Comparison of ENCODE assay signal across 8 cellular contexts in the genomic region with DNA sequence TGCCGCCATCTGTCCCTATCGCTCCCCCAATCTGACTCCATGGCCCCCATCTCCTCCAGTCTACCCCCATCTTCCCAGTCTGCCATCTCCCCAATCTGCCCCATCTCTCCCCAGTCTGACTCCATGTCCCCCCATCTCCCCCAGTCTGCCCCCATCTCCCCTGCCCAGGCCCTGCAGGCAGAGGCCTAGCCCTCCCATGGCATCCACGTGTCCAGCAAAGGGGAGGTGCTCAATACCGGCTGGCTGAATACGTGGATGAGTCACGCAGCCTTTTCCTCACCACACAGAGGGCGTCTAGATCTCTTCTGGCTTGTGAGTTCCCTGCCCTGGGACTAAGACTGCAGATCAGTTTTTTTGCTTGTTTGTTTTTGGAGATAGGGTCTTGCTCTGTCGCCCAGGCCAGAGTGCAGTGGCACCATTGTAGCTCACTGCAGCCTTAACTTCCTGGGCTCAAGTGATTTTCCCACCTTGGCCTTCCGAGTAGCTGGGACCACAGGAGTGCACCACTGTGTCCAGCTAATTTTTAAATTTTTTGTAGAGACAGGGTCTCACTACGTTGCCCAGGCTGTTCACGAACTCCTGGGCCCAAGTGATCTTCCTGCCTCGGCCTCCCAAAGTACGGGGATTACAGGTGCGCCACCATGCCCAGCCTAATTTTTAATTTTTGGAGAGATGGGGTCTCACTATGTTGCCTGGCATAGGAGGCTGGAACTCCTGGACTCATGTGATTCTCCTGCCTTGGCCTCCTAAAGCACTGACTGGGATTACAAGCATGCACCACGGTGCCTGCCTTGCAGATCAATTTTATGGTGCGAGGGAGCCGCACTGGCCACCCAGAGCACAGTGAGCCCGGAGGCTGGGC. TPM values are rescaled to one million over a fixed set of nuclear protein-coding genes. Genes with fewer than 3 reads are reported as not detected.
DNase-seq lines count a peak whose midpoint lies in the region; ATAC-seq and TF ChIP-seq lines count a peak whose summit lies in the region.

No MANE protein-coding gene starts in this region.

- H3K79me2 ChIP-seq in PC-3 (ENCODE audit: low read length), result peaks cover 41% of the 10 kb centered on the region

- no peaks in the 10 kb centered on the region for H3K9me3 Mint-ChIP-seq in CD8-positive, alpha-beta T cell
- no peaks in the 10 kb centered on the region for H3K9me3 Mint-ChIP-seq in activated T-cell treated with anti-CD3 and anti-CD28 coated beads, Interleukin-2, amount 50 U/mL, for 4 hours

- no peaks in the 10 kb centered on the region for H3K36me3 ChIP-seq in CD8-positive, alpha-beta T cell (ENCODE audit: insufficient read depth, low read length)
- H3K36me3 ChIP-seq in PC-3 (ENCODE audit: low read depth, low read length) (peaks cover 5% of the 10 kb centered on the region; the same call in 1 of the 2 replicates), esophagus muscularis mucosa (peaks cover 0 to 21% (median 17%) of the 10 kb centered on the region in 4 donors), muscle layer of colon (ENCODE audit: insufficient read depth, low read length) (no peaks in the 10 kb centered on the region)

- peaks cover 41% of the 10 kb centered on the region for H3K4me1 ChIP-seq in CD8-positive, alpha-beta T cell (ENCODE audit: insufficient read depth, low read length)
- H3K4me1 ChIP-seq in PC-3 (ENCODE audit: insufficient read depth, low read length), result peaks cover 14% of the 10 kb centered on the region
- H3K4me1 ChIP-seq in esophagus muscularis mucosa, result peaks cover 19 to 60% (median 46%) of the 10 kb centered on the region in 4 donors
- H3K4me1 ChIP-seq in muscle layer of colon (ENCODE audit: insufficient read depth, low read length), result peaks cover 17% of the 10 kb centered on the region

- peak overlapping the region; percentile 65 for H2AFZ ChIP-seq in PC-3 (ENCODE audit: low read length)

- peak overlapping the region; percentile 81 for H3K27ac ChIP-seq in CD8-positive, alpha-beta T cell (ENCODE audit: low read depth, low read length)
- H3K27ac ChIP-seq in PC-3 (ENCODE audit: low read length), result peak overlapping the region; percentile 85
- peak overlapping the region; percentile 91 to 100 (median 96) for H3K27ac ChIP-seq in esophagus muscularis mucosa (replicated peaks in 1 of 4)
- peak overlapping the region; percentile 86 for H3K27ac ChIP-seq in muscle layer of colon (ENCODE audit: low read depth, low read length)

- TSS peak; percentile 80 for BruUV-seq in PC-3 (replicated peaks; lab: Mats Ljungman, UMichigan)

- H3K4me2 ChIP-seq in PC-3 (ENCODE audit: low read length), result peak overlapping the region; percentile 99

- peak in 6 of 7 experiments; percentile 43 to 71 (median 60) for DNase-seq in CD8-positive, alpha-beta T cell
- DNase-seq in HFF-Myc (ENCODE audit: extremely low read depth, low read depth) (peak; percentile 91), PC-3 (peak; percentile 91), esophagus muscularis mucosa (ENCODE audit: extremely low spot score) (peak; percentile 96)
- DNase-seq in activated T-cell treated with anti-CD3 and anti-CD28 coated beads, Interleukin-2, amount 50 U/mL, for 4 hours, result peak; percentile 49
- DNase-seq in stimulated activated CD8-positive, alpha-beta memory T cell treated with anti-CD3 and anti-CD28 coated beads, Interleukin-7, amount 100 ng/mL, for 4 hours (ENCODE audit: low read depth in 2 of 2), result peak; percentile 35 to 53

- H3K4me3 Mint-ChIP-seq in CD8-positive, alpha-beta T cell, result peak overlapping the region; percentile 82
- peak overlapping the region; percentile 73 for H3K4me3 Mint-ChIP-seq in activated T-cell treated with anti-CD3 and anti-CD28 coated beads, Interleukin-2, amount 50 U/mL, for 4 hours

- peaks cover 42% of the 10 kb centered on the region for H3K4me1 Mint-ChIP-seq in CD8-positive, alpha-beta T cell (ENCODE audit: low read depth)
- peaks cover 44% of the 10 kb centered on the region for H3K4me1 Mint-ChIP-seq in activated T-cell treated with anti-CD3 and anti-CD28 coated beads, Interleukin-2, amount 50 U/mL, for 4 hours (ENCODE audit: low read depth)

- peak overlapping the region; percentile 57 for H3K4me3 ChIP-seq in CD8-positive, alpha-beta T cell (ENCODE audit: low read depth, low read length)
- peak overlapping the region; percentile 59 for H3K4me3 ChIP-seq in HFF-Myc (replicated peaks; ENCODE audit: low read depth, low read length)
- H3K4me3 ChIP-seq in PC-3 (ENCODE audit: low read length), result peak overlapping the region; percentile 96; the same call in 1 of the 2 replicates
- peak overlapping the region; percentile 87 to 92 (median 90) for H3K4me3 ChIP-seq in esophagus muscularis mucosa
- H3K4me3 ChIP-seq in muscle layer of colon (ENCODE audit: low read depth in 1 of 2, low read length in 2 of 2), result peak overlapping the region; percentile 60 to 70

- 70% methylated on average over 15 of the region's 18 CpGs for WGBS in esophagus muscularis mucosa

- H4K20me1 ChIP-seq in PC-3 (ENCODE audit: low read length), result peaks cover 20% of the 10 kb centered on the region

- no peaks in the 10 kb centered on the region for H3K27me3 ChIP-seq in CD8-positive, alpha-beta T cell (ENCODE audit: insufficient read depth, low read length)
- H3K27me3 ChIP-seq in PC-3 (ENCODE audit: low read length), result no peaks in the 10 kb centered on the region
- no peaks in the 10 kb centered on the region for H3K27me3 ChIP-seq in esophagus muscularis mucosa
- no peaks in the 10 kb centered on the region for H3K27me3 ChIP-seq in muscle layer of colon (ENCODE audit: control insufficient read depth in 1 of 2, insufficient read depth in 2 of 2, low read length in 2 of 2)

- no peaks in the 10 kb centered on the region for H3K9me2 ChIP-seq in PC-3 (replicated peaks; ENCODE audit: low read length)

- H3K36me3 Mint-ChIP-seq in CD8-positive, alpha-beta T cell, result peaks cover 6% of the 10 kb centered on the region
- peaks cover 5% of the 10 kb centered on the region for H3K36me3 Mint-ChIP-seq in activated T-cell treated with anti-CD3 and anti-CD28 coated beads, Interleukin-2, amount 50 U/mL, for 4 hours (ENCODE audit: insufficient read depth)

- H3F3A ChIP-seq in PC-3 (ENCODE audit: low read length, unreplicated experiment), result no peaks in the 10 kb centered on the region

- CTCF ChIA-PET in CD8-positive, alpha-beta T cell (lab: Charles Lee), result interaction anchor here (0.8 to 1.6 kb wide), 3 partner anchors 35 to 36 kb away, joined by 3 to 6 read pairs (median 3); no protein-coding TSS in a partner anchor
- CTCF ChIA-PET in PC-3 (lab: Charles Lee), result no interaction called here

- H3K9me3 ChIP-seq in CD8-positive, alpha-beta T cell (ENCODE audit: low read length), result no peaks in the 10 kb centered on the region
- H3K9me3 ChIP-seq in PC-3 (ENCODE audit: low read length) (no peaks in the 10 kb centered on the region), esophagus muscularis mucosa (no peaks in the 10 kb centered on the region), muscle layer of colon (ENCODE audit: low read length) (no peaks in the 10 kb centered on the region)

- no peak for TF ChIP-seq POLR2A in esophagus muscularis mucosa (IDR thresholded peaks at IDR 0.05; ENCODE audit: low read depth)

- no peaks in the 10 kb centered on the region for H3K27me3 Mint-ChIP-seq in CD8-positive, alpha-beta T cell (ENCODE audit: low read depth)
- H3K27me3 Mint-ChIP-seq in activated T-cell treated with anti-CD3 and anti-CD28 coated beads, Interleukin-2, amount 50 U/mL, for 4 hours (ENCODE audit: low read depth), result no peaks in the 10 kb centered on the region

- peak; percentile 69 for ATAC-seq in CD8-positive, alpha-beta T cell
- ATAC-seq in PC-3 (peak; percentile 87), GM18502 (IDR thresholded peaks at IDR 0.05; ENCODE audit: poor library complexity, unreplicated experiment) (no peak)
- ATAC-seq in activated T-cell treated with anti-CD3 and anti-CD28 coated beads, Interleukin-2, amount 50 U/mL, for 4 hours, result peak; percentile 81 to 82

- peak overlapping the region; percentile 90 for H3K9ac ChIP-seq in PC-3 (ENCODE audit: low read length)
- peak overlapping the region; percentile 4 for H3K9ac ChIP-seq in muscle layer of colon (ENCODE audit: low read length)

- TF ChIP-seq CTCF in CD8-positive, alpha-beta T cell (IDR thresholded peaks at IDR 0.05), result no peak
- TF ChIP-seq CTCF in HFF-Myc (IDR thresholded peaks at IDR 0.05; ENCODE audit: low read depth, low read length, missing control alignments) (no peak), PC-3 (conservative IDR thresholded peaks at IDR 0.05; ENCODE audit: low read depth, low read length) (no peak), esophagus muscularis mucosa (IDR thresholded peaks at IDR 0.05) (no peak)

- POLR2A ChIA-PET in CD8-positive, alpha-beta T cell (lab: Charles Lee), result interaction anchor here (2.0 kb wide), 1 partner anchor 16 kb away, joined by 7 read pairs; a partner anchor contains a TSS
- POLR2A ChIA-PET in PC-3 (lab: Charles Lee; ENCODE audit: unreplicated experiment), result no interaction called here

- intact Hi-C loops in CD8-positive, alpha-beta T cell (cut with DNase I, micrococcal nuclease), result loop anchor here (1.0 kb wide), 4 partner anchors 15 to 54 kb away; a partner anchor contains a TSS
- intact Hi-C loops in PC-3 (cut with micrococcal nuclease), result no loop called here
- intact Hi-C loops in esophagus muscularis mucosa (cut with DNase I), result loop anchor here (5.0 kb wide), 1 partner anchor 37 kb away; no protein-coding TSS in a partner anchor

- no peak for TF ChIP-seq EP300 in esophagus muscularis mucosa (IDR thresholded peaks at IDR 0.05)

- peak overlapping the region; percentile 85 for H3K27ac Mint-ChIP-seq in CD8-positive, alpha-beta T cell

RNA-seq across cellular contexts. Expression of a gene that starts 15.3 kb away (rescaled TPM):
- total RNA-seq in CD8-positive, alpha-beta T cell, result 1 to 10 TPM; 4.4 to 5.0 TPM
- 2.0 and 2.7 TPM in 2 replicates for total RNA-seq in PC-3 (2014; rRNA removed)
- under 1 TPM in 2 of 3 donors, not detected in 1; 0.21 to 0.52 TPM for total RNA-seq in activated T-cell treated with anti-CD3 and anti-CD28 coated beads, Interleukin-2, amount 50 U/mL, for 4 hours
- 10 to 100 TPM; 12.5 to 30.8 (median 25.5) TPM for total RNA-seq in esophagus muscularis mucosa

RNA-seq across cellular contexts. Expression of a gene that starts 46.0 kb away (rescaled TPM):
- total RNA-seq in CD8-positive, alpha-beta T cell, result not detected
- total RNA-seq in PC-3 (2014; rRNA removed) (not detected in 2 replicates), esophagus muscularis mucosa (under 1 TPM in 2 of 4 donors, not detected in 2; 0.23 to 0.66 TPM)
- total RNA-seq in activated T-cell treated with anti-CD3 and anti-CD28 coated beads, Interleukin-2, amount 50 U/mL, for 4 hours, result not detected

RNA-seq across cellular contexts. Expression of a gene that starts 53.7 kb away (rescaled TPM):
- total RNA-seq in CD8-positive, alpha-beta T cell, result 10 to 100 TPM; 40.3 to 42.4 TPM
- total RNA-seq in PC-3 (2014; rRNA removed) (11.6 and 12.4 TPM in 2 replicates), esophagus muscularis mucosa (10 to 100 TPM in 2 of 4 donors, 1 to 10 TPM in 2; 6.3 to 13.3 (median 9.7) TPM)
- 10 to 100 TPM; 17.5 to 19.0 (median 18.9) TPM for total RNA-seq in activated T-cell treated with anti-CD3 and anti-CD28 coated beads, Interleukin-2, amount 50 U/mL, for 4 hours

RNA-seq across cellular contexts. Expression of a gene that starts 58.9 kb away (rescaled TPM):
- under 1 TPM in 1 of 2 experiments, not detected in 1; 0.11 TPM for total RNA-seq in CD8-positive, alpha-beta T cell
- total RNA-seq in PC-3 (2014; rRNA removed) (4.9 and 8.0 TPM in 2 replicates), esophagus muscularis mucosa (10 to 100 TPM in 2 of 4 donors, 1 to 10 TPM in 2; 4.6 to 19.9 (median 11.0) TPM)
- total RNA-seq in activated T-cell treated with anti-CD3 and anti-CD28 coated beads, Interleukin-2, amount 50 U/mL, for 4 hours, result under 1 TPM; 0.08 to 0.11 (median 0.08) TPM

Comparison
In these comparisons a context has a peak if more than half of its experiments do, and no peak if none do; other contexts are left out.
1. DNase-seq: peak in every context shown above with its lines; median percentile 96 in esophagus muscularis mucosa; 91 in HFF-Myc; 91 in PC-3; 60 in CD8-positive, alpha-beta T cell; 49 in activated T-cell treated with anti-CD3 and anti-CD28 coated beads, Interleukin-2, amount 50 U/mL, for 4 hours; 44 in stimulated activated CD8-positive, alpha-beta memory T cell treated with anti-CD3 and anti-CD28 coated beads, Interleukin-7, amount 100 ng/mL, for 4 hours.